In the genomic region with DNA sequence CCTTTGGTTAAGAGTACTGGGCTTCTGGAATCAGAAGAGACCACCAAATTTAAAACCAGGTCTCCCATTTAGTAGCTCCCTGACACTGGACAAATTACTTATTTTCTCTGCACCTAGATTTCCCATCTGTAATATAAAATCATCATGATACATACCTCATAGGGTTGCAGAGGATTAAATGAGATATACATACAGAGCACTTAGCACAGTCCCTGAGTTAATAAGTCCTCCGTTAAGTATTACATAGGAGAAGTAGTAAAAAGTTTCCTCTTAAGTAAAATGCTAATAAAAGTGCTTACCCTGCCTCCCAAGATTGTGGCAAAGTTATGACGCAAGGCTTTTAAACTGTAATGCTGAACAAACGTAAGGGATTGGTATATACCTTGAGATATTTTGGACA, we compare ENCODE assay signal across 8 cellular contexts. TPM values are rescaled to one million over a fixed set of nuclear protein-coding genes. Genes with fewer than 3 reads are reported as not detected.
DNase-seq lines count a peak whose midpoint lies in the region; ATAC-seq and TF ChIP-seq lines count a peak whose summit lies in the region.

No MANE protein-coding gene starts in this region.

- H2AFZ ChIP-seq in smooth muscle cell (ENCODE audit: low read depth): peak overlapping the region; percentile 96

- ATAC-seq in GM21529 (IDR thresholded peaks at IDR 0.05; ENCODE audit: unreplicated experiment): peak; percentile 14
- peak; percentile 7 to 11 for ATAC-seq in left cardiac atrium

- H4K20me1 ChIP-seq in smooth muscle cell (ENCODE audit: low read depth): no peaks in the 10 kb centered on the region

- POLR2A ChIA-PET in AG04449 (lab: Yijun Ruan, JAX): no interaction called here

- no peaks in the 10 kb centered on the region for H3K4me1 ChIP-seq in smooth muscle cell (ENCODE audit: low read depth)

- no peaks in the 10 kb centered on the region for H3K27me3 ChIP-seq in smooth muscle cell (ENCODE audit: low read depth)

- in situ Hi-C loops in G401 (cut with HindIII; ENCODE audit: low sequenced_read_pairs): no loop called here

- H3K36me3 ChIP-seq in smooth muscle cell (ENCODE audit: low read depth): no peaks in the 10 kb centered on the region

- no peaks in the 10 kb centered on the region for H3K79me2 ChIP-seq in smooth muscle cell (ENCODE audit: low read depth)

- TF ChIP-seq CTCF in AG04449 (IDR thresholded peaks at IDR 0.05; ENCODE audit: insufficient read depth, low read length, missing control alignments): no peak
- no peak for TF ChIP-seq CTCF in smooth muscle cell (IDR thresholded peaks at IDR 0.05; ENCODE audit: borderline replicate concordance, insufficient read depth, poor library complexity, severe bottlenecking)

- 38% methylated on average over 3 of the region's 3 CpGs for WGBS in smooth muscle cell (ENCODE audit: low lambda C conversion rate)

- DNase-seq in AG04449 (ENCODE audit: low read depth, low spot score) (no peak), SW480 (ENCODE audit: low spot score) (peak; percentile 6), left cardiac atrium (no peak), smooth muscle cell (lab: John Stamatoyannopoulos, UW; ENCODE audit: unreplicated experiment) (no peak), G401 (ENCODE audit: low spot score) (no peak), amygdala (lab: John Stamatoyannopoulos, UW) (no peak), A172 (ENCODE audit: low spot score) (no peak)

- H3K4me3 ChIP-seq in AG04449 (ENCODE audit: low read depth, low read length) (peak overlapping the region; percentile 67), smooth muscle cell (peak overlapping the region; percentile 75)

- H3K9ac ChIP-seq in smooth muscle cell (ENCODE audit: low read depth): peak overlapping the region; percentile 39

- no peak overlapping the region for H3K27ac ChIP-seq in smooth muscle cell (ENCODE audit: low read depth)

- intact Hi-C loops in left cardiac atrium (cut with DNase I): no loop called here

- no peaks in the 10 kb centered on the region for H3F3A ChIP-seq in smooth muscle cell (ENCODE audit: low read depth)

- H3K9me3 ChIP-seq in smooth muscle cell (replicated peaks; ENCODE audit: low read depth): no peaks in the 10 kb centered on the region

- CTCF ChIA-PET in AG04449 (lab: Yijun Ruan, JAX): no interaction called here

- H3K4me2 ChIP-seq in smooth muscle cell: peak overlapping the region; percentile 88

RNA-seq across cellular contexts. Expression of a gene that starts 0.5 kb away (rescaled TPM):
- 10 to 100 TPM; 10.4 to 12.9 TPM for total RNA-seq in left cardiac atrium
- total RNA-seq in smooth muscle cell: 10.0 and 13.8 TPM in 2 replicates
- polyA plus RNA-seq in smooth muscle cell: 1.1 and 1.2 TPM in 2 replicates
- 3.7 and 5.6 TPM in 2 replicates for total RNA-seq in G401 (2014; rRNA removed; shearing (Covaris generic))
- 13.6 and 16.6 TPM in 2 replicates for total RNA-seq in A172 (2014; rRNA removed; shearing (Covaris generic))
